In the genomic region with DNA sequence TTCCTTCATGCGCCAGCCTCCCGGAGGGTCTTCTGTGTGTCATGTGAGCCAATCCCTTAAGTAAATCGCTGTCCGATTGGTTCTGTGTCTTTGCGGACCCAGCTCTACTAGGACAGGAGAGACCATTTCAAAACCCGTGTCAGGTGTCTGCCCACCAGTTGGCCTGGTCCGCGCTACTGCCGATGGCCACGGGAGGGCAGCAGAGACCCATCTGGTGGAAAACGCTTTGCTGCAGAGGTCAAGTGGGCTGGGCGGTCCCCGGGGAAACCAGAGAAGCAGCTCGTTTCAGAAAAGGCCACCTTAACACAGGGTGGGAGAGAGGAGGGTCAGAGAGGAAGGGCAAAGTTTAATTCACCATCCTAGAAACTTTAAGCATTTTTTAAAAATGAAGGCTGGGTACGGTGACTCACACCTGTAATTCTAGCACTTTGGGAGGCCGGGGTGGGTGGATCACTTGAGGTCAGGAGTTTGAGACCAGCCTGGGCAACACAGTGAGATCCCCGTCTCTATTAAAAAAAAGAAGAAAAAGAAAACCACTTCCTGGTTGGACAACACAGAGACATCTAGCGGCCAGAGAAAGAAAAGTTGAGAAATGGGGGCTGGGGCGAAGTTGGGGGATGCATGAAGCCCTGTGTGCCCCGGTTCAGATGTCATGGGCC, we compare ENCODE assay signal across 1 cellular context.
TF ChIP-seq lines count a peak whose summit lies in the region.

No MANE protein-coding gene starts in this region.

TF ChIP-seq in IMR-90, 13 proteins besides CTCF, POLR2A, EP300 and RAD21:
- TF ChIP-seq, protein P1, sequence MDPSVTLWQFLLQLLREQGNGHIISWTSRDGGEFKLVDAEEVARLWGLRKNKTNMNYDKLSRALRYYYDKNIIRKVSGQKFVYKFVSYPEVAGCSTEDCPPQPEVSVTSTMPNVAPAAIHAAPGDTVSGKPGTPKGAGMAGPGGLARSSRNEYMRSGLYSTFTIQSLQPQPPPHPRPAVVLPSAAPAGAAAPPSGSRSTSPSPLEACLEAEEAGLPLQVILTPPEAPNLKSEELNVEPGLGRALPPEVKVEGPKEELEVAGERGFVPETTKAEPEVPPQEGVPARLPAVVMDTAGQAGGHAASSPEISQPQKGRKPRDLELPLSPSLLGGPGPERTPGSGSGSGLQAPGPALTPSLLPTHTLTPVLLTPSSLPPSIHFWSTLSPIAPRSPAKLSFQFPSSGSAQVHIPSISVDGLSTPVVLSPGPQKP (IDR thresholded peaks at IDR 0.05; ENCODE audit: borderline replicate concordance, low read depth, low read length) = no peak
- no peak for TF ChIP-seq RCOR1 (IDR thresholded peaks at IDR 0.05; ENCODE audit: insufficient replicate concordance, low read length)
- TF ChIP-seq BHLHE40 (IDR thresholded peaks at IDR 0.05; ENCODE audit: low read depth, low read length) = peak; percentile 32; the same call in 1 of the 2 replicates
- peak; percentile 93 for TF ChIP-seq SMC3 (IDR thresholded peaks at IDR 0.05; ENCODE audit: low read depth, low read length)
- no peak for TF ChIP-seq CEBPB (IDR thresholded peaks at IDR 0.05; ENCODE audit: low read depth, low read length)
- TF ChIP-seq, protein P2, sequence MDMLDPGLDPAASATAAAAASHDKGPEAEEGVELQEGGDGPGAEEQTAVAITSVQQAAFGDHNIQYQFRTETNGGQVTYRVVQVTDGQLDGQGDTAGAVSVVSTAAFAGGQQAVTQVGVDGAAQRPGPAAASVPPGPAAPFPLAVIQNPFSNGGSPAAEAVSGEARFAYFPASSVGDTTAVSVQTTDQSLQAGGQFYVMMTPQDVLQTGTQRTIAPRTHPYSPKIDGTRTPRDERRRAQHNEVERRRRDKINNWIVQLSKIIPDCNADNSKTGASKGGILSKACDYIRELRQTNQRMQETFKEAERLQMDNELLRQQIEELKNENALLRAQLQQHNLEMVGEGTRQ (IDR thresholded peaks at IDR 0.05; ENCODE audit: low read depth, low read length) = 0 out of 2 replicates have a peak, but pooled peaks have one; percentile 28
- TF ChIP-seq MAFK (IDR thresholded peaks at IDR 0.05; ENCODE audit: low read depth, low read length) = no peak
- TF ChIP-seq MXI1 (IDR thresholded peaks at IDR 0.05; ENCODE audit: borderline replicate concordance, low read depth, low read length) = no peak
- peak; percentile 63; the same call in 1 of the 2 replicates for TF ChIP-seq MAZ (IDR thresholded peaks at IDR 0.05; ENCODE audit: borderline replicate concordance, low read depth, low read length)
- TF ChIP-seq CHD1 (IDR thresholded peaks at IDR 0.05; ENCODE audit: low read depth, low read length) = peak; percentile 80; the same call in 1 of the 2 replicates
- TF ChIP-seq RFX5 (IDR thresholded peaks at IDR 0.05; ENCODE audit: low read depth, low read length) = no peak
- no peak for TF ChIP-seq NFE2L2 (IDR thresholded peaks at IDR 0.05; ENCODE audit: low read depth, low read length)
- no peak for TF ChIP-seq FOS (IDR thresholded peaks at IDR 0.05; ENCODE audit: low read depth, low read length)
